Comparison of ENCODE assay signal across 24 cellular contexts in genomic region chr3:138210528-138210927, GRCh38. TPM values are rescaled to one million over a fixed set of nuclear protein-coding genes. Genes with fewer than 3 reads are reported as not detected.
A peak's percentile ranks its signal among the peaks of the same experiment; 100 is the strongest.
DNase-seq lines count a peak whose midpoint lies in the region; ATAC-seq, FAIRE-seq and TF ChIP-seq lines count a peak whose summit lies in the region.
"Had no signal": no experiment of that assay in that cellular context is flagged by ENCODE, and none has a peak within 500 bp of the region (broad histone marks: within the 10 kb centered on the region; RNA-seq: fewer than 3 reads in every experiment).

No MANE protein-coding gene starts in this region.

- peaks cover 25% of the 10 kb centered on the region for H3K36me3 Mint-ChIP-seq in stimulated activated effector memory CD8-positive, alpha-beta T cell treated with anti-CD3 and anti-CD28 coated beads, Interleukin-12 subunit alpha, Interleukin-12 subunit beta, amount 100 ng/mL, for 72 hours

- H3K9me3 ChIP-seq in HCT116 (ENCODE audit: control insufficient read depth in 1 of 2, insufficient read depth in 1 of 2, low read depth in 1 of 2, low read length in 2 of 2) (no peaks in the 10 kb centered on the region), OCI-LY7 (ENCODE audit: low read length) (no peaks in the 10 kb centered on the region)
- H3K9me3 ChIP-seq: MG63, SJSA1 had no signal

- H2AFZ ChIP-seq in HCT116 (ENCODE audit: low read depth, low read length, poor library complexity, severe bottlenecking) (no peak overlapping the region), OCI-LY7 (ENCODE audit: low read length) (no peak overlapping the region)

- DNase-seq in HCT116 (ENCODE audit: low read depth, low spot score) (no peak), bronchial epithelial cell (ENCODE audit: low read depth) (no peak), iPS-NIHi11 (ENCODE audit: low spot score) (peak; percentile 8), OCI-LY7 (ENCODE audit: low spot score) (no peak), RWPE1 (ENCODE audit: low spot score) (no peak), NOMO-1 treated with DMSO at 0.1 percent for 48 hours (lab: John Stamatoyannopoulos, UW; ENCODE audit: unreplicated experiment) (no peak)
- no peak for DNase-seq in stimulated activated effector memory CD8-positive, alpha-beta T cell treated with anti-CD3 and anti-CD28 coated beads, Interleukin-12 subunit alpha, Interleukin-12 subunit beta, amount 100 ng/mL, for 72 hours (ENCODE audit: low spot score in 2 of 2)
- DNase-seq: ACHN; CD4-positive, alpha-beta memory T cell; DMS53; EL; HCEC 1CT; Kasumi-1; MG63; NCI-H1417; NCI-H1694 treated with DMSO at 0.1 percent for 48 hours; NCI-H446 treated with DMSO at 0.1 percent for 48 hours; NCI-H526 treated with DMSO at 0.1 percent for 48 hours; T-helper 1 cell had no signal

- H3K4me1 ChIP-seq in HCT116 (ENCODE audit: control insufficient read depth in 1 of 2, insufficient read depth in 2 of 2, low read length in 2 of 2), result peaks cover 0 to 10% of the 10 kb centered on the region in 2 experiments; a peak in 1 of 4 replicates
- no peaks in the 10 kb centered on the region for H3K4me1 ChIP-seq in OCI-LY7 (ENCODE audit: insufficient read depth, low read length, poor library complexity, severe bottlenecking)

- H3K4me3 ChIP-seq in HCT116 (replicated peaks in 1 of 2; ENCODE audit: low read depth in 1 of 2, low read length in 2 of 2) (no peak overlapping the region), bronchial epithelial cell (ENCODE audit: low read depth, low read length) (no peak overlapping the region), OCI-LY7 (ENCODE audit: low read depth, low read length, poor library complexity, severe bottlenecking) (no peak overlapping the region)
- H3K4me3 ChIP-seq: BLaER1 treated with 17β-estradiol and CSF1 and Interleukin-3, amounts not matched to agents 10 nM and 100 nM; MG63; SJSA1 had no signal

- POLR2A ChIA-PET in HCT116 (lab: Charles Lee), result no interaction called here
- POLR2A ChIA-PET in OCI-LY7 (lab: Charles Lee), result interaction anchor here (1.3 kb wide), 1 partner anchor 26 kb away, joined by 3 read pairs; no protein-coding TSS in a partner anchor
- POLR2A ChIA-PET in RWPE1 (lab: Yijun Ruan, JAX; ENCODE audit: low non-redundant PET), result no interaction called here

- FAIRE-seq in bronchial epithelial cell (lab: Jason Lieb, UNC), result peak; percentile 58
- FAIRE-seq: HTR-8/SVneo, RCC 7860 had no signal

- RAD21 ChIA-PET in HCT116 (lab: Charles Lee; ENCODE audit: low non-redundant PET in 1 of 2, low total read pairs in 2 of 2, uncharacterized antibody in 2 of 2, unreplicated experiment in 2 of 2), result no interaction called here

- H3K27me3 ChIP-seq in HCT116 (ENCODE audit: insufficient read depth, low read length) (no peaks in the 10 kb centered on the region), bronchial epithelial cell (ENCODE audit: control insufficient read depth, insufficient read depth, low read length) (no peaks in the 10 kb centered on the region)
- H3K27me3 ChIP-seq: BLaER1 treated with 17β-estradiol and CSF1 and Interleukin-3, amounts not matched to agents 10 nM and 100 nM; MG63; SJSA1 had no signal

- no peak overlapping the region for H3K4me3 Mint-ChIP-seq in stimulated activated effector memory CD8-positive, alpha-beta T cell treated with anti-CD3 and anti-CD28 coated beads, Interleukin-12 subunit alpha, Interleukin-12 subunit beta, amount 100 ng/mL, for 72 hours
- H3K4me3 Mint-ChIP-seq: CD4-positive, alpha-beta memory T cell had no signal

- H3K36me3 ChIP-seq in HCT116 (ENCODE audit: control insufficient read depth in 1 of 2, insufficient read depth in 2 of 2, low read length in 2 of 2) (no peaks in the 10 kb centered on the region), bronchial epithelial cell (ENCODE audit: control insufficient read depth, insufficient read depth, low read length) (no peaks in the 10 kb centered on the region), OCI-LY7 (ENCODE audit: insufficient read depth, low read length) (peaks cover 79% of the 10 kb centered on the region)

- intact Hi-C loops in HCT116 (cut with micrococcal nuclease), result no loop called here
- intact Hi-C loops in OCI-LY7 (cut with micrococcal nuclease; ENCODE audit: unreplicated experiment), result no loop called here

- TF ChIP-seq CTCF in HCT116 (IDR thresholded peaks at IDR 0.05 in 2 of 3, conservative IDR thresholded peaks at IDR 0.05 in 1 of 3; ENCODE audit: borderline replicate concordance in 1 of 3, insufficient read depth in 1 of 3, low read depth in 2 of 3, low read length in 2 of 3) (no peak), bronchial epithelial cell (IDR thresholded peaks at IDR 0.05; ENCODE audit: insufficient read depth, low read length, severe bottlenecking) (no peak), OCI-LY7 (conservative IDR thresholded peaks at IDR 0.05; ENCODE audit: low read length) (no peak), RWPE1 (conservative IDR thresholded peaks at IDR 0.05; ENCODE audit: low read depth) (no peak)

- H3K4me1 Mint-ChIP-seq in stimulated activated effector memory CD8-positive, alpha-beta T cell treated with anti-CD3 and anti-CD28 coated beads, Interleukin-12 subunit alpha, Interleukin-12 subunit beta, amount 100 ng/mL, for 72 hours, result peaks cover 22% of the 10 kb centered on the region

- H3K9ac ChIP-seq in HCT116 (ENCODE audit: low read length), result no peak overlapping the region
- H3K9ac ChIP-seq: BLaER1 treated with 17β-estradiol and CSF1 and Interleukin-3, amounts not matched to agents 10 nM and 100 nM had no signal

- peaks cover 67% of the 10 kb centered on the region for H3K79me2 ChIP-seq in HCT116 (ENCODE audit: insufficient read depth, low read length)
- H3K79me2 ChIP-seq in OCI-LY7 (ENCODE audit: insufficient read depth, low read depth, low read length), result peaks cover 67% of the 10 kb centered on the region

- CTCF ChIA-PET in HCT116 (lab: Charles Lee), result no interaction called here
- CTCF ChIA-PET in OCI-LY7 (lab: Charles Lee; ENCODE audit: unreplicated experiment), result no interaction called here
- CTCF ChIA-PET in RWPE1 (lab: Yijun Ruan, JAX), result no interaction called here

- H4K20me1 ChIP-seq in HCT116 (ENCODE audit: insufficient read depth) (peaks cover 4% of the 10 kb centered on the region; the same call in 1 of the 2 replicates), OCI-LY7 (ENCODE audit: insufficient read depth, low read length) (peaks cover 17% of the 10 kb centered on the region)

- no peaks in the 10 kb centered on the region for H3K9me3 Mint-ChIP-seq in stimulated activated effector memory CD8-positive, alpha-beta T cell treated with anti-CD3 and anti-CD28 coated beads, Interleukin-12 subunit alpha, Interleukin-12 subunit beta, amount 100 ng/mL, for 72 hours

- H3K27ac Mint-ChIP-seq in stimulated activated effector memory CD8-positive, alpha-beta T cell treated with anti-CD3 and anti-CD28 coated beads, Interleukin-12 subunit alpha, Interleukin-12 subunit beta, amount 100 ng/mL, for 72 hours, result peak overlapping the region; percentile 32

- H3K27ac ChIP-seq in HCT116 (ENCODE audit: low read depth, low read length) (no peak overlapping the region), OCI-LY7 (ENCODE audit: low read depth, low read length, poor library complexity, severe bottlenecking) (no peak overlapping the region), RWPE1 (no peak overlapping the region)
- H3K27ac ChIP-seq: BLaER1 treated with 17β-estradiol and CSF1 and Interleukin-3, amounts not matched to agents 10 nM and 100 nM; SJSA1 had no signal

- TSS peak; percentile 9 for BruUV-seq in HCT116 (replicated peaks; lab: Mats Ljungman, UMichigan)
- BruUV-seq in OCI-LY7 (replicated peaks; lab: Mats Ljungman, UMichigan), result no TSS peak

- no peak for TF ChIP-seq POLR2A in HCT116 (IDR thresholded peaks at IDR 0.05; ENCODE audit: borderline replicate concordance, extremely low read depth, insufficient read depth, insufficient read length)

- H3K9me2 ChIP-seq in HCT116 (ENCODE audit: insufficient read depth) (no peaks in the 10 kb centered on the region), OCI-LY7 (ENCODE audit: insufficient read depth, low read length) (no peaks in the 10 kb centered on the region)

- H3K4me2 ChIP-seq in HCT116 (ENCODE audit: low read length) (no peak overlapping the region), OCI-LY7 (ENCODE audit: low read length) (no peak overlapping the region)
- H3K4me2 ChIP-seq: BLaER1 treated with 17β-estradiol and CSF1 and Interleukin-3, amounts not matched to agents 10 nM and 100 nM had no signal

- no peak for ATAC-seq in HCT116
- no peak for ATAC-seq in stimulated activated effector memory CD8-positive, alpha-beta T cell treated with anti-CD3 and anti-CD28 coated beads, Interleukin-12 subunit alpha, Interleukin-12 subunit beta, amount 100 ng/mL, for 72 hours
- ATAC-seq: Right ventricle myocardium inferior had no signal

- no peak for TF ChIP-seq RAD21 in HCT116 (IDR thresholded peaks at IDR 0.05; ENCODE audit: low read depth)

TF ChIP-seq in HCT116, 20 proteins besides CTCF, POLR2A, EP300 and RAD21 (continues in another document):
- TF ChIP-seq, protein P1, sequence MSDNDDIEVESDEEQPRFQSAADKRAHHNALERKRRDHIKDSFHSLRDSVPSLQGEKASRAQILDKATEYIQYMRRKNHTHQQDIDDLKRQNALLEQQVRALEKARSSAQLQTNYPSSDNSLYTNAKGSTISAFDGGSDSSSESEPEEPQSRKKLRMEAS (IDR thresholded peaks at IDR 0.05), result no peak
- no peak for TF ChIP-seq TCF7L2 (IDR thresholded peaks at IDR 0.05; ENCODE audit: borderline replicate concordance, extremely low read depth, insufficient read depth, insufficient read length)
- TF ChIP-seq EZH2phosphoT487 (IDR thresholded peaks at IDR 0.05; ENCODE audit: borderline replicate concordance), result no peak
- no peak for TF ChIP-seq SRF (IDR thresholded peaks at IDR 0.05; ENCODE audit: low read depth)

RNA-seq across cellular contexts. Expression of gene ARMC8, which starts 23.4 kb away (rescaled TPM):
- total RNA-seq in HCT116 (2021; ENCODE audit: unreplicated experiment), result 36.2 TPM
- polyA plus RNA-seq in HCT116 (2012), result 19.0 and 22.5 TPM in 2 replicates
- 29.5 and 33.0 TPM in 2 replicates for total RNA-seq in bronchial epithelial cell
- 34.1 and 48.8 TPM in 2 replicates for total RNA-seq in OCI-LY7 (2014; rRNA removed; shearing (Covaris generic))
- 57.1 and 61.8 TPM in 2 replicates for total RNA-seq in OCI-LY7 (2022)

RNA-seq across cellular contexts. Expression of gene DBR1, which starts 35.8 kb away (rescaled TPM):
- 21.6 TPM for total RNA-seq in HCT116 (2021; ENCODE audit: unreplicated experiment)
- 6.6 and 9.5 TPM in 2 replicates for polyA plus RNA-seq in HCT116 (2012)
- total RNA-seq in bronchial epithelial cell, result 10.5 and 17.9 TPM in 2 replicates
- 13.6 and 21.4 TPM in 2 replicates for total RNA-seq in OCI-LY7 (2014; rRNA removed; shearing (Covaris generic))
- total RNA-seq in OCI-LY7 (2022), result 16.4 and 22.7 TPM in 2 replicates
